ENCODE assay signal across 20 cellular contexts in genomic region chr14:104072586-104072985, GRCh38. TPM values are rescaled to one million over a fixed set of nuclear protein-coding genes. Genes with fewer than 3 reads are reported as not detected.
A peak's percentile ranks its signal among the peaks of the same experiment; 100 is the strongest.
DNase-seq lines count a peak whose midpoint lies in the region; ATAC-seq and TF ChIP-seq lines count a peak whose summit lies in the region.
"Had no signal": no experiment of that assay in that cellular context is flagged by ENCODE, and none has a peak within 500 bp of the region (broad histone marks: within the 10 kb centered on the region; RNA-seq: fewer than 3 reads in every experiment).

No MANE protein-coding gene starts in this region.

- intact Hi-C loops in PC-3 (cut with micrococcal nuclease), result loop anchor here (10.0 kb wide), 2 partner anchors 268 to 572 kb away; no protein-coding TSS in a partner anchor

- WGBS in suprapubic skin, result 43% methylated on average over 3 of the region's 3 CpGs

- H3K4me3 ChIP-seq in PC-3 (ENCODE audit: low read length) (no peak overlapping the region), suprapubic skin (no peak overlapping the region)
- H3K4me3 ChIP-seq: GM23248, K562, MG63 had no signal

- H3K36me3 ChIP-seq in PC-3 (ENCODE audit: low read depth, low read length) (no peaks in the 10 kb centered on the region), suprapubic skin (no peaks in the 10 kb centered on the region)
- H3K36me3 ChIP-seq: MG63 had no signal

- POLR2A ChIA-PET in PC-3 (lab: Charles Lee; ENCODE audit: unreplicated experiment), result no interaction called here

- H3F3A ChIP-seq in PC-3 (ENCODE audit: low read length, unreplicated experiment), result no peaks in the 10 kb centered on the region

- H3K4me2 ChIP-seq in PC-3 (ENCODE audit: low read length), result no peak overlapping the region

- no peaks in the 10 kb centered on the region; the same call in 1 of the 2 replicates for H3K4me1 ChIP-seq in PC-3 (ENCODE audit: insufficient read depth, low read length)
- no peaks in the 10 kb centered on the region for H3K4me1 ChIP-seq in suprapubic skin

- TF ChIP-seq POLR2A in suprapubic skin (IDR thresholded peaks at IDR 0.05), result no peak

- TF ChIP-seq CTCF in PC-3 (conservative IDR thresholded peaks at IDR 0.05; ENCODE audit: low read depth, low read length) (no peak), suprapubic skin (IDR thresholded peaks at IDR 0.05) (no peak)

- TF ChIP-seq EP300 in suprapubic skin (IDR thresholded peaks at IDR 0.05), result no peak

- H3K27me3 ChIP-seq in PC-3 (ENCODE audit: low read length), result no peaks in the 10 kb centered on the region; the same call in 1 of the 2 replicates
- peaks cover 44% of the 10 kb centered on the region for H3K27me3 ChIP-seq in suprapubic skin
- H3K27me3 ChIP-seq: MG63 had no signal

- H2AFZ ChIP-seq in PC-3 (ENCODE audit: low read length), result no peak overlapping the region
- H2AFZ ChIP-seq: GM23248 had no signal

- H3K27ac ChIP-seq in PC-3 (ENCODE audit: low read length) (no peak overlapping the region), suprapubic skin (no peak overlapping the region)
- H3K27ac ChIP-seq: GM23248, RWPE1 had no signal

- no peak; the same call in 1 of the 2 replicates for ATAC-seq in PC-3
- ATAC-seq: K562, T-cell had no signal

- no peaks in the 10 kb centered on the region for H3K9me2 ChIP-seq in PC-3 (replicated peaks; ENCODE audit: low read length)

- no peaks in the 10 kb centered on the region for H3K79me2 ChIP-seq in PC-3 (ENCODE audit: low read length)

- DNase-seq in EH (ENCODE audit: low read depth), result peak; percentile 6
- DNase-seq in HCEC 1CT, result peak; percentile 19
- peak; percentile 44 for DNase-seq in PC-3
- peak; percentile 7 for DNase-seq in kidney glomerular epithelial cell (lab: John Stamatoyannopoulos, UW)
- DNase-seq in cerebellar cortex (ENCODE audit: low spot score), result no peak
- DNase-seq in NCI-H345 (lab: John Stamatoyannopoulos, UW), result no peak
- no peak for DNase-seq in suprapubic skin (ENCODE audit: low spot score in 2 of 2)
- DNase-seq: Calu3, DMS79 treated with DMSO at 0.1 percent for 48 hours, GM23248, H7, HFFc6, MG63, NCI-H2029, NCI-H526 treated with DMSO at 0.1 percent for 48 hours, SHP77, T-cell had no signal

- H3K9ac ChIP-seq in PC-3 (ENCODE audit: low read length), result no peak overlapping the region
- H3K9ac ChIP-seq: GM23248 had no signal

- no TSS peak for BruUV-seq in PC-3 (replicated peaks; lab: Mats Ljungman, UMichigan)

- CTCF ChIA-PET in PC-3 (lab: Charles Lee), result no interaction called here

- H4K20me1 ChIP-seq in PC-3 (ENCODE audit: low read length), result no peaks in the 10 kb centered on the region

- H3K9me3 ChIP-seq in PC-3 (ENCODE audit: low read length), result no peaks in the 10 kb centered on the region; the same call in 1 of the 2 replicates
- no peaks in the 10 kb centered on the region for H3K9me3 ChIP-seq in suprapubic skin
- H3K9me3 ChIP-seq: MG63 had no signal

RNA-seq across cellular contexts. Expression of gene ASPG, which starts 12.9 kb away (rescaled TPM):
- 0.22 TPM in 1 of 2 replicates, not detected in the other for total RNA-seq in PC-3 (2014; rRNA removed)
- total RNA-seq in suprapubic skin, result 10 to 100 TPM; 26.0 to 38.5 (median 28.2) TPM
- total RNA-seq: B cell, Calu3, GM23248, HFFc6 had no signal

Comparison
In these comparisons a context has a peak if more than half of its experiments do, and no peak if none do; other contexts are left out.
1. DNase-seq: peak in EH (single experiment), HCEC 1CT (single experiment), PC-3 (single experiment) and kidney glomerular epithelial cell (single experiment); none in cerebellar cortex (single experiment), NCI-H345 (single experiment) and suprapubic skin (0 of 2).
2. RNA of gene ASPG, which starts 12.9 kb away (total RNA-seq): 26.0 to 38.5 TPM in suprapubic skin; 0.22 TPM in PC-3; every median in the first group is over 10 times any median in the second.